In the genomic region with DNA sequence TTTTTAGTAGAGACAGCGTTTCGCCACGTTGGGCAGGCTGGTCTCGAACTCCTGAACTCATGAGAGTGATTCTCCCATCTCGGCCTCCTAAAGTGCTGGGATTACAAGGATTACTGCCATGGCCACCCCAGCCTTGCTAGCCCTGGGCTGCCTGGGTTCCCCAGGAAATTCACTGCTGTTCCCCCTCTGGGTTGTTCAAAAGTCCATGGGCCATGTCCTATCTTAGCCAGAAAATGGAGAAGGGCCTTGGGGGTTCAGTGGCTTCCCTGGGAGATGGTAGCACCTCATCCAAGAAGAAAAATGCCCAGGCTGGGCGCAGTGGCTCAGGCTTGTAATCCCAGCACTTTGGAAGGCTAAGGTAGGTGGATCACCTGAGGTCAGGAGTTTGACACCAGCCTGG, we compare ENCODE assay signal across 18 cellular contexts. TPM values are rescaled to one million over a fixed set of nuclear protein-coding genes. Genes with fewer than 3 reads are reported as not detected.
DNase-seq lines count a peak whose midpoint lies in the region; TF ChIP-seq lines count a peak whose summit lies in the region.
"Had no signal": no experiment of that assay in that cellular context is flagged by ENCODE, and none has a peak within 500 bp of the region (broad histone marks: within the 10 kb centered on the region; RNA-seq: fewer than 3 reads in every experiment).

No MANE protein-coding gene starts in this region.

- H3K27ac Mint-ChIP-seq in H9: no peak overlapping the region
- H3K27ac Mint-ChIP-seq in chondrocyte (ENCODE audit: unreplicated experiment): no peak overlapping the region
- no peak overlapping the region for H3K27ac Mint-ChIP-seq in nephron progenitor cell
- H3K27ac Mint-ChIP-seq: CD14-positive monocyte; CD8-positive, alpha-beta T cell; HFFc6 had no signal

- H3K56ac ChIP-seq in H9 (ENCODE audit: insufficient read length, low read depth, low read length): no peak overlapping the region

- no peak overlapping the region for H2BK15ac ChIP-seq in H9 (ENCODE audit: low read depth, low read length)

- H3K4me1 Mint-ChIP-seq in H9: peaks cover 17 to 19% of the 10 kb centered on the region in 2 experiments
- H3K4me1 Mint-ChIP-seq in chondrocyte (ENCODE audit: low read depth): peaks cover 11% of the 10 kb centered on the region
- H3K4me1 Mint-ChIP-seq in nephron progenitor cell: peaks cover 61% of the 10 kb centered on the region

- no peak overlapping the region for H3K9ac ChIP-seq in H9 (ENCODE audit: extremely low read depth, insufficient read length, low read length)

- H3K23me2 ChIP-seq in H9 (ENCODE audit: insufficient read length, low read depth, low read length, poor library complexity, severe bottlenecking): no peaks in the 10 kb centered on the region

- no peak overlapping the region for H3K4me3 Mint-ChIP-seq in H9
- H3K4me3 Mint-ChIP-seq in chondrocyte (ENCODE audit: unreplicated experiment): no peak overlapping the region
- H3K4me3 Mint-ChIP-seq in nephron progenitor cell: no peak overlapping the region
- H3K4me3 Mint-ChIP-seq: CD14-positive monocyte; CD8-positive, alpha-beta T cell; HFFc6 had no signal

- TF ChIP-seq CTCF in H9 (conservative IDR thresholded peaks at IDR 0.05) (no peak), chondrocyte (IDR thresholded peaks at IDR 0.05) (no peak), stomach (IDR thresholded peaks at IDR 0.05) (no peak), brain microvascular endothelial cell (IDR thresholded peaks at IDR 0.05; ENCODE audit: low read depth, low read length, missing control alignments) (no peak), nephron progenitor cell (IDR thresholded peaks at IDR 0.05) (no peak)

- no peaks in the 10 kb centered on the region for H3K36me3 ChIP-seq in stomach
- no peaks in the 10 kb centered on the region for H3K36me3 ChIP-seq in brain microvascular endothelial cell (replicated peaks)
- H3K36me3 ChIP-seq: BE2C had no signal

- intact Hi-C loops in stomach (cut with DNase I; ENCODE audit: low total_unique reads): loop anchor here (10.0 kb wide), 1 partner anchor 182 kb away; no protein-coding TSS in a partner anchor

- H2AK5ac ChIP-seq in H9 (ENCODE audit: insufficient read length, low read length): no peak overlapping the region

- no CpG with 5 or more reads among the region's 6 CpGs for whole genome bisulfite sequencing in H9 (ENCODE audit: extremely low coverage, insufficient read length, low lambda C conversion rate)
- 87 to 98% (median 97%) methylated on average over 6 of the region's 6 CpGs for WGBS in stomach, 5 donors

- no peak overlapping the region for H3K4me2 ChIP-seq in H9 (ENCODE audit: insufficient read depth, insufficient read length, low read length)
- H3K4me2 ChIP-seq: A549 had no signal

- H3K9me3 ChIP-seq in H9 (ENCODE audit: control insufficient read depth, low read depth, low read length) (no peaks in the 10 kb centered on the region), stomach (no peaks in the 10 kb centered on the region)
- H3K9me3 ChIP-seq: A549, BE2C had no signal

- no peaks in the 10 kb centered on the region for H3K79me1 ChIP-seq in H9 (ENCODE audit: insufficient read depth, low read depth, low read length, poor library complexity, severe bottlenecking)

- H4K20me1 ChIP-seq in H9 (ENCODE audit: control insufficient read depth, insufficient read depth, insufficient read length): no peaks in the 10 kb centered on the region

- H2AFZ ChIP-seq in H9 (ENCODE audit: low read length): no peak overlapping the region

- peak; percentile 12 for DNase-seq in H9
- DNase-seq in chondrocyte (ENCODE audit: low spot score): peak; percentile 51
- peak; percentile 60 for DNase-seq in mesenteric fat pad (ENCODE audit: low spot score)
- peak; percentile 24 for DNase-seq in stomach
- DNase-seq in brain microvascular endothelial cell: no peak
- no peak for DNase-seq in stimulated activated CD4-positive, alpha-beta T cell treated with anti-CD3 and anti-CD28 coated beads, Interleukin-4, amount 100 ng/mL, for 1 hour
- no peak for DNase-seq in nephron progenitor cell
- DNase-seq: BE2C; CD8-positive, alpha-beta T cell; COR-L47; DMS53; GF-D8; HCEC 1CT; HFFc6 had no signal

- H3K27me3 ChIP-seq in H9 (ENCODE audit: insufficient read depth, low read length): no peaks in the 10 kb centered on the region
- H3K27me3 ChIP-seq in stomach: no peaks in the 10 kb centered on the region
- H3K27me3 ChIP-seq in brain microvascular endothelial cell (replicated peaks): no peaks in the 10 kb centered on the region

- H2BK20ac ChIP-seq in H9 (ENCODE audit: low read depth, low read length, poor library complexity, severe bottlenecking): no peak overlapping the region

- no peaks in the 10 kb centered on the region for H3K9me3 Mint-ChIP-seq in H9
- H3K9me3 Mint-ChIP-seq in chondrocyte (ENCODE audit: low read depth): no peaks in the 10 kb centered on the region
- H3K9me3 Mint-ChIP-seq in nephron progenitor cell: no peaks in the 10 kb centered on the region
- H3K9me3 Mint-ChIP-seq: CD14-positive monocyte; CD8-positive, alpha-beta T cell; HFFc6 had no signal

- no peak overlapping the region for H3K14ac ChIP-seq in H9 (ENCODE audit: insufficient read depth, low read length)

- H2BK12ac ChIP-seq in H9 (ENCODE audit: insufficient read length, low read depth, low read length): no peak overlapping the region

- H3K36me3 Mint-ChIP-seq in H9 (ENCODE audit: insufficient read depth in 1 of 3, low read depth in 3 of 3) (no peaks in the 10 kb centered on the region), chondrocyte (ENCODE audit: low read depth) (no peaks in the 10 kb centered on the region), nephron progenitor cell (ENCODE audit: low read depth) (no peaks in the 10 kb centered on the region)
- H3K36me3 Mint-ChIP-seq: CD14-positive monocyte; CD8-positive, alpha-beta T cell had no signal

- no peak for TF ChIP-seq POLR2A in stomach (IDR thresholded peaks at IDR 0.05)

- no peak overlapping the region for H3K18ac ChIP-seq in H9 (ENCODE audit: insufficient read length, low read depth, low read length)

- H3K27me3 Mint-ChIP-seq in H9 (ENCODE audit: low read depth) (no peaks in the 10 kb centered on the region; the same call in 1 of the 2 replicates), chondrocyte (ENCODE audit: low read depth) (no peaks in the 10 kb centered on the region), nephron progenitor cell (ENCODE audit: low read depth, poor library complexity) (peaks cover 7% of the 10 kb centered on the region)

- no peak overlapping the region for H4K5ac ChIP-seq in H9 (ENCODE audit: insufficient read length, low read depth, low read length)

- no peak overlapping the region for H3T11ph ChIP-seq in H9 (ENCODE audit: low read length)

- no peaks in the 10 kb centered on the region for H3K79me2 ChIP-seq in H9 (ENCODE audit: insufficient read depth, low read length)

- TF ChIP-seq EP300 in stomach (IDR thresholded peaks at IDR 0.05): no peak

- no peaks in the 10 kb centered on the region for H3K4me1 ChIP-seq in H9 (ENCODE audit: insufficient read depth, low read length)
- peaks cover 0 to 4% (median 2%) of the 10 kb centered on the region in 4 donors for H3K4me1 ChIP-seq in stomach
- H3K4me1 ChIP-seq: BE2C had no signal

- no peak overlapping the region for H3K23ac ChIP-seq in H9 (ENCODE audit: insufficient read length, low read depth, low read length)

- H4K91ac ChIP-seq in H9 (ENCODE audit: insufficient read length, low read depth, low read length): no peak overlapping the region

- H3K4me3 ChIP-seq in stomach: no peak overlapping the region
- H3K4me3 ChIP-seq in brain microvascular endothelial cell (ENCODE audit: low read depth, low read length): no peak overlapping the region
- H3K4me3 ChIP-seq: A549 had no signal

- no peak overlapping the region for H3K4ac ChIP-seq in H9 (ENCODE audit: low read depth, low read length)

- no peak overlapping the region for H2BK120ac ChIP-seq in H9 (ENCODE audit: low read depth, low read length, poor library complexity, severe bottlenecking)

- no peak overlapping the region for H2BK5ac ChIP-seq in H9 (ENCODE audit: insufficient read length, low read length)

- H4K8ac ChIP-seq in H9 (replicated peaks; ENCODE audit: insufficient read length, low read depth, low read length): no peak overlapping the region

- in situ Hi-C loops in brain microvascular endothelial cell (cut with HindIII; ENCODE audit: low pct_ligation_motif_present, low sequenced_read_pairs): loop anchor here (25.0 kb wide), 1 partner anchor 190 kb away; the partner anchor contains the start of gene AVPR1B

- H3K27ac ChIP-seq in H9 (ENCODE audit: insufficient read length, low read depth, low read length) (no peak overlapping the region), stomach (no peak overlapping the region), brain microvascular endothelial cell (no peak overlapping the region)

RNA-seq across cellular contexts. Expression of gene SLC26A9, which starts 20.9 kb away (rescaled TPM):
- total RNA-seq in H9 (2021): not detected in 2 replicates
- not detected in 3 replicates for total RNA-seq in chondrocyte
- not detected for total RNA-seq in mesenteric fat pad
- 10 to 100 TPM in 4 of 5 donors, not detected in 1; 30.0 to 63.0 (median 36.4) TPM for total RNA-seq in stomach
- polyA plus RNA-seq in stomach: 10 to 100 TPM in 1 of 3 donors, 1 to 10 TPM in 2; 7.9 to 13.3 (median 9.2) TPM
- total RNA-seq: CD8-positive, alpha-beta T cell; H1; HFFc6 had no signal
- polyA plus RNA-seq: AG04450, CD14-positive monocyte, H1 had no signal

Comparison
In these comparisons a context has a peak if more than half of its experiments do, and no peak if none do; other contexts are left out.
1. DNase-seq: peak in H9 (single experiment), chondrocyte (single experiment), mesenteric fat pad (single experiment) and stomach (single experiment); none in brain microvascular endothelial cell (single experiment), stimulated activated CD4-positive, alpha-beta T cell treated with anti-CD3 and anti-CD28 coated beads, Interleukin-4, amount 100 ng/mL, for 1 hour (single experiment) and nephron progenitor cell (single experiment).